In the genomic region with DNA sequence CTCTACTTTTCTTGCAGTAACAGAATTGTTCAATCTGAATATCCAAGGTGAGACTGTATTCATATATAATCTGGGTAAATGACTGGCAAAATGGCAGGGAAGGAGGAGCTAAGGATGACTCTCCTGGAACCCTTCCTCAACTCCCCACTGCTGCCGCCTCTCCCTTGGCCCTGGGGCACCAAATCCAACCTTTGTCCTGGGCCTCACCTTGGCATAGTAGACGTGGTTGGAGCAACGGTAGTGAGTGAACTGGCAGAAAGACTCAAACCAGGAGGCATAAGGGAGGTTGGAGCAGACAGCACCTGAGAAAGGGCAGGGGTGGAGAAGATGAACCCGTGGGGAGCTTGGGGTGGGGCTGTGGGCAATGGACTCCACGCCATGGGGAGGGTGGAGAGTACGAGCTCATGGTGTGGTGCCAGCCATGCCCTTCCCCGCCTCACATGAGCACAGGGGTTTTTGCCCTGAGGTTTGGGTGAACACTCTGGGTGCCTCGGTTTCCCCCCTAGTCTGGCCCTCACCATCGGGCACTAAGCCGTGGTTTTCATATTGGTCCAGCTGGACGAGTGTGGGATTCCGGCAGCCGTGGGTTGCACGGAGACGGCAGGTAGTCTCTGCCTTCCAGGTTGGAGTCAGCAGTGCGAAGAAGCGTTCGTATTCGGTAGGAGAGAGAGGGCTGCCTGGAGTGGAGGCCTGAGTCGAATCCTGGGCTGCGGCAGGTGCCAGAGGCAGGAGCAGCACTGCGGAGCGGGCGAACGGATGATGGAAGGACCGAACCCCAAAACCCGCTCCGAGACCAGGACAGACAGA, we compare ENCODE assay signal across 9 cellular contexts. TPM values are rescaled to one million over a fixed set of nuclear protein-coding genes. Genes with fewer than 3 reads are reported as not detected.
DNase-seq lines count a peak whose midpoint lies in the region; ATAC-seq and TF ChIP-seq lines count a peak whose summit lies in the region.
"Had no signal": no experiment of that assay in that cellular context is flagged by ENCODE, and none has a peak within 500 bp of the region (broad histone marks: within the 10 kb centered on the region; RNA-seq: fewer than 3 reads in every experiment).

No MANE protein-coding gene starts in this region.

- H3K27me3 ChIP-seq in dorsolateral prefrontal cortex = no peaks in the 10 kb centered on the region
- no peaks in the 10 kb centered on the region for H3K27me3 ChIP-seq in mesendoderm (ENCODE audit: insufficient read depth, low read length, poor library complexity)
- H3K27me3 ChIP-seq in transverse colon = no peaks in the 10 kb centered on the region

- no peak overlapping the region for H4K5ac ChIP-seq in mesendoderm (ENCODE audit: low read length)

- H3K9me3 Mint-ChIP-seq in activated naive CD4-positive, alpha-beta T cell treated with anti-CD3 and anti-CD28 coated beads for 36 hours = peaks cover 10% of the 10 kb centered on the region

- H3K27ac Mint-ChIP-seq in activated naive CD4-positive, alpha-beta T cell treated with anti-CD3 and anti-CD28 coated beads for 36 hours = no peak overlapping the region

- H3K56ac ChIP-seq in mesendoderm (ENCODE audit: low read length) = peak overlapping the region; percentile 89

- peak overlapping the region; percentile 78 for H3K9ac ChIP-seq in mesendoderm (ENCODE audit: low read length)

- H3K27me3 Mint-ChIP-seq in activated naive CD4-positive, alpha-beta T cell treated with anti-CD3 and anti-CD28 coated beads for 36 hours (ENCODE audit: low read depth) = no peaks in the 10 kb centered on the region

- TF ChIP-seq CTCF in dorsolateral prefrontal cortex (IDR thresholded peaks at IDR 0.05 in 54 of 56, conservative IDR thresholded peaks at IDR 0.05 in 2 of 56; ENCODE audit: low read depth in 1 of 56, partially characterized antibody in 56 of 56) = no peak
- no peak for TF ChIP-seq CTCF in transverse colon (IDR thresholded peaks at IDR 0.05)

- in situ Hi-C loops in transverse colon (cut with MboI; ENCODE audit: low pct_ligation_motif_present in 1 of 4, low pct_unique_long_range_greater_than_20kb in 1 of 4, low sequenced_read_pairs in 3 of 4) = no loop called here

- no peak overlapping the region for H2BK5ac ChIP-seq in mesendoderm (ENCODE audit: low read length)

- H2BK120ac ChIP-seq in mesendoderm (ENCODE audit: low read depth, low read length) = no peak overlapping the region

- H3K79me2 ChIP-seq in mesendoderm (ENCODE audit: control insufficient read depth, insufficient read depth, low read length) = no peaks in the 10 kb centered on the region

- no peak overlapping the region for H2BK15ac ChIP-seq in mesendoderm (replicated peaks; ENCODE audit: low read depth)

- no peaks in the 10 kb centered on the region for H3K4me1 ChIP-seq in mesendoderm (ENCODE audit: control insufficient read depth, low read depth, low read length)
- peaks cover 0 to 19% (median 7%) of the 10 kb centered on the region in 4 donors for H3K4me1 ChIP-seq in transverse colon
- H3K4me1 ChIP-seq: HAP-1 had no signal

- no peak overlapping the region for H4K8ac ChIP-seq in mesendoderm (ENCODE audit: low read depth, low read length)

- no peaks in the 10 kb centered on the region for H3K79me1 ChIP-seq in mesendoderm (ENCODE audit: low read length)

- peak overlapping the region; percentile 16 to 75 (median 60) for H3K4me3 ChIP-seq in dorsolateral prefrontal cortex
- H3K4me3 ChIP-seq in mesendoderm (ENCODE audit: low read length) = no peak overlapping the region
- peak overlapping the region; percentile 38 to 62 (median 49) for H3K4me3 ChIP-seq in transverse colon
- H3K4me3 ChIP-seq: HAP-1 had no signal

- no peak for TF ChIP-seq EP300 in transverse colon (IDR thresholded peaks at IDR 0.05; ENCODE audit: low read depth)

- H3K4me2 ChIP-seq in mesendoderm (ENCODE audit: low read length) = peak overlapping the region; percentile 84

- H2AK5ac ChIP-seq in mesendoderm (ENCODE audit: low read length) = no peak overlapping the region

- no peak for DNase-seq in activated naive CD4-positive, alpha-beta T cell treated with anti-CD3 and anti-CD28 coated beads for 36 hours
- no peak for DNase-seq in activated naive CD4-positive, alpha-beta T cell treated with Interleukin-2 at 50 U/mL for 16 hours
- DNase-seq in dorsolateral prefrontal cortex (peak in 1 of 10 donors; percentile 49), mesendoderm (no peak), transverse colon (no peak), HK-2 (ENCODE audit: unreplicated experiment) (no peak), SW480 (ENCODE audit: low spot score) (no peak)

- H3K4me3 Mint-ChIP-seq in activated naive CD4-positive, alpha-beta T cell treated with anti-CD3 and anti-CD28 coated beads for 36 hours = peak overlapping the region; percentile 72

- intact Hi-C loops in activated naive CD4-positive, alpha-beta T cell treated with anti-CD3 and anti-CD28 coated beads for 36 hours (cut with micrococcal nuclease) = no loop called here
- intact Hi-C loops in dorsolateral prefrontal cortex (cut with DNase I) = no loop called here
- intact Hi-C loops in transverse colon (cut with DNase I; ENCODE audit: low total_unique reads) = no loop called here

- no peak overlapping the region for H3K23ac ChIP-seq in mesendoderm (ENCODE audit: low read length)

- no peak overlapping the region for H3K4ac ChIP-seq in mesendoderm (ENCODE audit: low read depth, low read length)

- H3K27ac ChIP-seq in dorsolateral prefrontal cortex (peak overlapping the region in 33 of 59 donors; percentile 4 to 79 (median 48)), mesendoderm (ENCODE audit: low read depth, low read length) (no peak overlapping the region), transverse colon (peak overlapping the region; percentile 43 to 81 (median 62))

- peaks cover 10% of the 10 kb centered on the region for H3K36me3 Mint-ChIP-seq in activated naive CD4-positive, alpha-beta T cell treated with anti-CD3 and anti-CD28 coated beads for 36 hours (ENCODE audit: low read depth)

- no peak for TF ChIP-seq POLR2A in transverse colon (IDR thresholded peaks at IDR 0.05)

- no peak overlapping the region for H3K18ac ChIP-seq in mesendoderm (ENCODE audit: low read length)

- peaks cover 6% of the 10 kb centered on the region for H3K4me1 Mint-ChIP-seq in activated naive CD4-positive, alpha-beta T cell treated with anti-CD3 and anti-CD28 coated beads for 36 hours (ENCODE audit: low read depth)

- peaks cover 4% of the 10 kb centered on the region for H3K36me3 ChIP-seq in mesendoderm (ENCODE audit: control insufficient read depth, insufficient read depth, low read length)
- peaks cover 0 to 20% (median 10%) of the 10 kb centered on the region in 4 donors for H3K36me3 ChIP-seq in transverse colon

- no peaks in the 10 kb centered on the region for H3K9me3 ChIP-seq in transverse colon

- no peak for ATAC-seq in GM19351 (IDR thresholded peaks at IDR 0.05; ENCODE audit: unreplicated experiment)

- CTCF ChIA-PET in activated naive CD4-positive, alpha-beta T cell treated with anti-CD3 and anti-CD28 coated beads for 36 hours (lab: Charles Lee) = interaction anchor here (4.2 kb wide), 1 partner anchor 26 kb away, joined by 30 read pairs; no protein-coding TSS in a partner anchor

- no CpG with 5 or more reads among the region's 28 CpGs for WGBS in mesendoderm (ENCODE audit: extremely low coverage, insufficient coverage, low lambda C conversion rate)
- 58 to 68% methylated on average over 3 to 28 of the region's 28 CpGs for WGBS in transverse colon (ENCODE audit: low coverage in 1 of 2), 2 donors

RNA-seq across cellular contexts. Expression of a gene that starts 0.8 kb away (rescaled TPM):
- total RNA-seq in activated naive CD4-positive, alpha-beta T cell treated with anti-CD3 and anti-CD28 coated beads for 36 hours = 1 to 10 TPM; 2.3 to 2.4 TPM
- 1 to 10 TPM in 108 of 120 experiments, under 1 TPM in 11, not detected in 1; 0.40 to 8.0 (median 2.0) TPM for total RNA-seq in dorsolateral prefrontal cortex
- 0.38 TPM for polyA plus RNA-seq in mesendoderm (2013, experiment 1 of 2)
- 0.55 TPM for polyA plus RNA-seq in mesendoderm (2013, experiment 2 of 2)
- 1 to 10 TPM in 3 of 4 donors, not detected in 1; 2.2 to 2.9 (median 2.7) TPM for total RNA-seq in transverse colon

RNA-seq across cellular contexts. Expression of a gene that starts 10.7 kb away (rescaled TPM):
- 1 to 10 TPM; 1.7 to 2.2 TPM for total RNA-seq in activated naive CD4-positive, alpha-beta T cell treated with anti-CD3 and anti-CD28 coated beads for 36 hours
- total RNA-seq in dorsolateral prefrontal cortex (10 to 100 TPM in 4 of 120 experiments, 1 to 10 TPM in 114, under 1 TPM in 2; 0.83 to 12.5 (median 4.8) TPM), transverse colon (10 to 100 TPM; 27.9 to 50.1 (median 30.2) TPM)
- 0.37 TPM for polyA plus RNA-seq in mesendoderm (2013, experiment 1 of 2)
- 0.28 TPM for polyA plus RNA-seq in mesendoderm (2013, experiment 2 of 2)

RNA-seq across cellular contexts. Expression of a gene that starts 16.4 kb away (rescaled TPM):
- 10 to 100 TPM; 17.3 to 17.8 TPM for total RNA-seq in activated naive CD4-positive, alpha-beta T cell treated with anti-CD3 and anti-CD28 coated beads for 36 hours
- 10 to 100 TPM; 45.0 to 72.1 (median 59.4) TPM for total RNA-seq in dorsolateral prefrontal cortex
- polyA plus RNA-seq in mesendoderm (2013, experiment 1 of 2) = 11.7 TPM
- 11.7 TPM for polyA plus RNA-seq in mesendoderm (2013, experiment 2 of 2)
- total RNA-seq in transverse colon = 100 to 1,000 TPM in 1 of 4 donors, 10 to 100 TPM in 3; 41.8 to 165 (median 56.6) TPM

RNA-seq across cellular contexts. Expression of a gene that starts 39.3 kb away (rescaled TPM):
- 100 to 1,000 TPM; 232 to 245 TPM for total RNA-seq in activated naive CD4-positive, alpha-beta T cell treated with anti-CD3 and anti-CD28 coated beads for 36 hours
- 100 to 1,000 TPM; 139 to 266 (median 179) TPM for total RNA-seq in dorsolateral prefrontal cortex
- 145 TPM for polyA plus RNA-seq in mesendoderm (2013, experiment 1 of 2)
- 139 TPM for polyA plus RNA-seq in mesendoderm (2013, experiment 2 of 2)
- total RNA-seq in transverse colon = 100 to 1,000 TPM; 142 to 165 (median 154) TPM

RNA-seq across cellular contexts. Expression of a gene that starts 42.7 kb away (rescaled TPM):
- total RNA-seq in activated naive CD4-positive, alpha-beta T cell treated with anti-CD3 and anti-CD28 coated beads for 36 hours = 10 to 100 TPM; 52.6 to 56.6 TPM
- total RNA-seq in dorsolateral prefrontal cortex (10 to 100 TPM; 37.7 to 73.6 (median 53.6) TPM), transverse colon (10 to 100 TPM; 34.8 to 49.4 (median 42.8) TPM)
- 57.5 TPM for polyA plus RNA-seq in mesendoderm (2013, experiment 1 of 2)
- polyA plus RNA-seq in mesendoderm (2013, experiment 2 of 2) = 61.4 TPM
